ENCODE assay signal across 22 cellular contexts in genomic region chr1:176575991-176576390, GRCh38.
"Had no signal": no experiment of that assay in that cellular context is flagged by ENCODE, and none has a peak within 500 bp of the region (broad histone marks: within the 10 kb centered on the region; RNA-seq: fewer than 3 reads in every experiment).

No MANE protein-coding gene starts in this region.

- H3K27ac ChIP-seq: adrenal gland, SJCRH30, SK-N-MC had no signal

- H3K9me3 ChIP-seq: adrenal gland, SJCRH30 had no signal

- H3K4me1 ChIP-seq: adrenal gland, SJCRH30 had no signal

- H3K36me3 ChIP-seq: adrenal gland, SJCRH30 had no signal

- H3K27me3 ChIP-seq: adrenal gland, SJCRH30 had no signal

- ATAC-seq: activated CD4-positive, alpha-beta T cell treated with anti-CD3 and anti-CD28 coated beads for 36 hours; activated CD4-positive, CD25-positive, alpha-beta regulatory T cell treated with anti-CD3 and anti-CD28 coated beads, Interleukin-2, amount 50 U/mL, for 24 hours; activated CD8-positive, alpha-beta T cell treated with anti-CD3 and anti-CD28 coated beads, Interleukin-2, amount 10 ng/mL, durations not matched to agents 7 days and 5 days; Panc1; WTC11 had no signal

- H3K4me3 ChIP-seq: adrenal gland, SJCRH30, SK-N-MC had no signal

- DNase-seq: activated CD4-positive, alpha-beta T cell treated with anti-CD3 and anti-CD28 coated beads for 36 hours; activated CD4-positive, alpha-beta T cell treated with anti-CD3 and anti-CD28 coated beads, Interleukin-2, amount 10 ng/mL, durations not matched to agents 7 days and 5 days; activated CD4-positive, alpha-beta T cell treated with anti-CD3 and anti-CD28 coated beads, Interleukin-2, amount 50 U/mL, for 48 hours; activated CD8-positive, alpha-beta T cell treated with anti-CD3 and anti-CD28 coated beads, Interleukin-2, amount 10 ng/mL, durations not matched to agents 7 days and 5 days; activated gamma-delta T cell; activated naive CD4-positive, alpha-beta T cell treated with Interleukin-2 at 50 U/mL for 16 hours; activated naive CD8-positive, alpha-beta T cell treated with anti-CD3 and anti-CD28 coated beads, Interleukin-2, amount 10 ng/mL, durations not matched to agents 7 days and 5 days; activated T-cell treated with anti-CD3 and anti-CD28 coated beads, Interleukin-2, amount 50 U/mL, for 24 hours; adrenal gland; central memory CD4-positive, alpha-beta T cell; NCI-H1105; NCI-H1417 treated with DMSO at 0.1 percent for 48 hours; NCI-H1930; NCI-H2081 treated with DMSO at 0.1 percent for 48 hours; NCI-H345; NCI-H524 treated with DMSO at 0.1 percent for 48 hours; SHP77; SJCRH30 had no signal
